ENCODE assay signal across 20 cellular contexts in genomic region chr14:99212646-99213045, GRCh38. TPM values are rescaled to one million over a fixed set of nuclear protein-coding genes. Genes with fewer than 3 reads are reported as not detected.
A peak's percentile ranks its signal among the peaks of the same experiment; 100 is the strongest.
DNase-seq lines count a peak whose midpoint lies in the region; ATAC-seq and TF ChIP-seq lines count a peak whose summit lies in the region.
"Had no signal": no experiment of that assay in that cellular context is flagged by ENCODE, and none has a peak within 500 bp of the region (broad histone marks: within the 10 kb centered on the region; RNA-seq: fewer than 3 reads in every experiment).

No MANE protein-coding gene starts in this region.

- no peaks in the 10 kb centered on the region for H4K20me1 ChIP-seq in neural progenitor cell (ENCODE audit: low read depth)

- intact Hi-C loops in Right ventricle myocardium superior (cut with DNase I), result no loop called here

- no peak overlapping the region for H3K27ac ChIP-seq in neural progenitor cell
- no peak overlapping the region for H3K27ac ChIP-seq in caudate nucleus (ENCODE audit: low read depth, low read length)
- H3K27ac ChIP-seq: tibial artery had no signal

- ATAC-seq in activated T-cell treated with anti-CD3 and anti-CD28 coated beads, Interleukin-2, amount 50 U/mL, for 72 hours (replicated peaks in 1 of 2), result peak; percentile 18 to 26
- ATAC-seq in T-cell (replicated peaks in 1 of 4), result peak; percentile 8 to 38 (median 19)
- ATAC-seq in activated naive CD8-positive, alpha-beta T cell treated with anti-CD3 and anti-CD28 coated beads, Interleukin-2, amount 50 U/mL, for 24 hours, result no peak
- no peak for ATAC-seq in GM21360 (IDR thresholded peaks at IDR 0.05; ENCODE audit: unreplicated experiment)
- ATAC-seq in Right ventricle myocardium superior (ENCODE audit: poor library complexity), result no peak
- ATAC-seq: right cardiac atrium; stimulated activated naive B cell treated with anti-CD40 and anti-IgM and Interleukin-4, amounts not matched to agents 10 μg/mL and 1 μg/mL and 100 μg/mL, for 72 hours had no signal

- no peaks in the 10 kb centered on the region for H3F3A ChIP-seq in neural progenitor cell (ENCODE audit: low read depth)

- peak overlapping the region; percentile 82 to 89 for H3K4me3 Mint-ChIP-seq in activated T-cell treated with anti-CD3 and anti-CD28 coated beads, Interleukin-2, amount 50 U/mL, for 72 hours
- peak overlapping the region; percentile 66 to 89 (median 77) for H3K4me3 Mint-ChIP-seq in T-cell
- peak overlapping the region; percentile 73 for H3K4me3 Mint-ChIP-seq in activated naive CD8-positive, alpha-beta T cell treated with anti-CD3 and anti-CD28 coated beads, Interleukin-2, amount 50 U/mL, for 24 hours
- peak overlapping the region; percentile 33 for H3K4me3 Mint-ChIP-seq in neural progenitor cell
- H3K4me3 Mint-ChIP-seq: stimulated activated naive B cell treated with anti-CD40 and anti-IgM and Interleukin-4, amounts not matched to agents 10 μg/mL and 1 μg/mL and 100 μg/mL, for 72 hours had no signal

- H3K36me3 Mint-ChIP-seq in activated T-cell treated with anti-CD3 and anti-CD28 coated beads, Interleukin-2, amount 50 U/mL, for 72 hours (ENCODE audit: insufficient read depth in 2 of 2), result peaks cover 3 to 14% of the 10 kb centered on the region in 2 donors
- H3K36me3 Mint-ChIP-seq in T-cell (peaks cover 24% of the 10 kb centered on the region), neural progenitor cell (no peaks in the 10 kb centered on the region)
- H3K36me3 Mint-ChIP-seq in activated naive CD8-positive, alpha-beta T cell treated with anti-CD3 and anti-CD28 coated beads, Interleukin-2, amount 50 U/mL, for 24 hours (ENCODE audit: low read depth), result peaks cover 5% of the 10 kb centered on the region
- H3K36me3 Mint-ChIP-seq: stimulated activated naive B cell treated with anti-CD40 and anti-IgM and Interleukin-4, amounts not matched to agents 10 μg/mL and 1 μg/mL and 100 μg/mL, for 72 hours had no signal

- POLR2A ChIA-PET in T-cell (lab: Charles Lee), result interaction anchor here in 1 of 2 donors (0.6 kb wide), 1 partner anchor 54 kb away, joined by 4 read pairs; no protein-coding TSS in a partner anchor

- no peaks in the 10 kb centered on the region for H3K36me3 ChIP-seq in neural progenitor cell
- H3K36me3 ChIP-seq: Peyer's patch, tibial artery had no signal

- no peaks in the 10 kb centered on the region for H3K27me3 ChIP-seq in neural progenitor cell
- H3K27me3 ChIP-seq: Peyer's patch had no signal

- no peak overlapping the region for H2AFZ ChIP-seq in neural progenitor cell (replicated peaks)

- H3K4me1 Mint-ChIP-seq in activated T-cell treated with anti-CD3 and anti-CD28 coated beads, Interleukin-2, amount 50 U/mL, for 72 hours (ENCODE audit: low read depth), result peaks cover 100% of the 10 kb centered on the region
- peaks cover 99 to 100% (median 100%) of the 10 kb centered on the region in 3 donors for H3K4me1 Mint-ChIP-seq in T-cell
- peaks cover 98% of the 10 kb centered on the region for H3K4me1 Mint-ChIP-seq in activated naive CD8-positive, alpha-beta T cell treated with anti-CD3 and anti-CD28 coated beads, Interleukin-2, amount 50 U/mL, for 24 hours
- H3K4me1 Mint-ChIP-seq in neural progenitor cell, result peaks cover 11% of the 10 kb centered on the region
- H3K4me1 Mint-ChIP-seq: stimulated activated naive B cell treated with anti-CD40 and anti-IgM and Interleukin-4, amounts not matched to agents 10 μg/mL and 1 μg/mL and 100 μg/mL, for 72 hours had no signal

- no peaks in the 10 kb centered on the region for H3K9me3 Mint-ChIP-seq in activated T-cell treated with anti-CD3 and anti-CD28 coated beads, Interleukin-2, amount 50 U/mL, for 72 hours
- H3K9me3 Mint-ChIP-seq in T-cell, result no peaks in the 10 kb centered on the region
- H3K9me3 Mint-ChIP-seq in activated naive CD8-positive, alpha-beta T cell treated with anti-CD3 and anti-CD28 coated beads, Interleukin-2, amount 50 U/mL, for 24 hours, result no peaks in the 10 kb centered on the region
- no peaks in the 10 kb centered on the region for H3K9me3 Mint-ChIP-seq in neural progenitor cell

- H3K79me2 ChIP-seq in neural progenitor cell (ENCODE audit: low read depth), result no peaks in the 10 kb centered on the region

- no peak overlapping the region for H3K4me2 ChIP-seq in neural progenitor cell

- H3K27ac Mint-ChIP-seq in activated T-cell treated with anti-CD3 and anti-CD28 coated beads, Interleukin-2, amount 50 U/mL, for 72 hours, result peak overlapping the region; percentile 96
- peak overlapping the region; percentile 90 to 97 for H3K27ac Mint-ChIP-seq in T-cell
- H3K27ac Mint-ChIP-seq in activated naive CD8-positive, alpha-beta T cell treated with anti-CD3 and anti-CD28 coated beads, Interleukin-2, amount 50 U/mL, for 24 hours, result peak overlapping the region; percentile 95
- H3K27ac Mint-ChIP-seq in neural progenitor cell, result no peak overlapping the region
- H3K27ac Mint-ChIP-seq: stimulated activated naive B cell treated with anti-CD40 and anti-IgM and Interleukin-4, amounts not matched to agents 10 μg/mL and 1 μg/mL and 100 μg/mL, for 72 hours had no signal

- no peaks in the 10 kb centered on the region for H3K27me3 Mint-ChIP-seq in activated T-cell treated with anti-CD3 and anti-CD28 coated beads, Interleukin-2, amount 50 U/mL, for 72 hours (ENCODE audit: low read depth)
- no peaks in the 10 kb centered on the region for H3K27me3 Mint-ChIP-seq in T-cell
- H3K27me3 Mint-ChIP-seq in activated naive CD8-positive, alpha-beta T cell treated with anti-CD3 and anti-CD28 coated beads, Interleukin-2, amount 50 U/mL, for 24 hours, result peaks cover 2% of the 10 kb centered on the region
- H3K27me3 Mint-ChIP-seq in neural progenitor cell (ENCODE audit: insufficient read depth, low read depth), result peaks cover 6% of the 10 kb centered on the region

- no peak overlapping the region for H3K4me3 ChIP-seq in neural progenitor cell
- H3K4me3 ChIP-seq: tibial artery had no signal

- no peaks in the 10 kb centered on the region for H3K4me1 ChIP-seq in neural progenitor cell

- no peak for TF ChIP-seq CTCF in neural progenitor cell (IDR thresholded peaks at IDR 0.05)

- H3K9ac ChIP-seq in neural progenitor cell, result no peak overlapping the region

- no peak for DNase-seq in activated T-cell treated with anti-CD3 and anti-CD28 coated beads, Interleukin-2, amount 50 U/mL, for 72 hours
- no peak for DNase-seq in activated T-cell treated with anti-CD3 and anti-CD28 coated beads, Interleukin-2, amount 50 U/mL, for 1 hour
- DNase-seq in T-cell (no peak), neural progenitor cell (ENCODE audit: low spot score) (no peak), caudate nucleus (lab: John Stamatoyannopoulos, UW) (no peak), Right ventricle myocardium superior (no peak)
- DNase-seq in activated naive CD8-positive, alpha-beta T cell treated with anti-CD3 and anti-CD28 coated beads, Interleukin-2, amount 50 U/mL, for 24 hours, result no peak
- DNase-seq: activated effector memory CD4-positive, alpha-beta T cell treated with Interleukin-2 at 50 U/mL for 16 hours; anterior cingulate cortex; C1 segment of cervical spinal cord; islet precursor cell; midbrain; NCI-H1048; NCI-H187; NCI-H526 treated with DMSO at 0.1 percent for 48 hours; Peyer's patch; right cardiac atrium; stimulated activated naive B cell treated with anti-CD40 and anti-IgM and Interleukin-4, amounts not matched to agents 10 μg/mL and 1 μg/mL and 100 μg/mL, for 72 hours; tibial artery had no signal

- H3K9me3 ChIP-seq in neural progenitor cell (ENCODE audit: low read depth), result no peaks in the 10 kb centered on the region
- H3K9me3 ChIP-seq: Peyer's patch, tibial artery had no signal

- CTCF ChIA-PET in T-cell (lab: Charles Lee), result no interaction called here

RNA-seq across cellular contexts. Expression of gene BCL11B, which starts 59.4 kb away (rescaled TPM):
- 10 to 100 TPM; 54.4 to 58.0 TPM for total RNA-seq in activated T-cell treated with anti-CD3 and anti-CD28 coated beads, Interleukin-2, amount 50 U/mL, for 72 hours
- total RNA-seq in T-cell (100 to 1,000 TPM; 181 to 240 (median 196) TPM), neural progenitor cell (ENCODE audit: low replicate concordance) (1.3 and 1.5 TPM in 2 replicates), Right ventricle myocardium superior (0.08 TPM)

Comparison
In these comparisons a context has a peak if more than half of its experiments do, and no peak if none do; other contexts are left out.
1. ATAC-seq: peak in activated T-cell treated with anti-CD3 and anti-CD28 coated beads, Interleukin-2, amount 50 U/mL, for 72 hours (2 of 2) and T-cell (4 of 4); none in activated naive CD8-positive, alpha-beta T cell treated with anti-CD3 and anti-CD28 coated beads, Interleukin-2, amount 50 U/mL, for 24 hours (single experiment), GM21360 (single experiment) and Right ventricle myocardium superior (single experiment).
2. H3K4me3 Mint-ChIP-seq: peak in every context shown above with its lines; median percentile 86 in activated T-cell treated with anti-CD3 and anti-CD28 coated beads, Interleukin-2, amount 50 U/mL, for 72 hours; 77 in T-cell; 73 in activated naive CD8-positive, alpha-beta T cell treated with anti-CD3 and anti-CD28 coated beads, Interleukin-2, amount 50 U/mL, for 24 hours; 33 in neural progenitor cell.
3. RNA of gene BCL11B, which starts 59.4 kb away (total RNA-seq): 181 to 240 TPM in T-cell and 54.4 to 58.0 TPM in activated T-cell treated with anti-CD3 and anti-CD28 coated beads, Interleukin-2, amount 50 U/mL, for 72 hours; 1.3 to 1.5 TPM in neural progenitor cell and 0.08 TPM in Right ventricle myocardium superior (single experiment); every median in the first group is over 10 times any median in the second.